In genomic region chr13:106306748-106307277, GRCh38 we compare ENCODE assay signal across 30 cellular contexts.
"Had no signal": no experiment of that assay in that cellular context is flagged by ENCODE, and none has a peak within 500 bp of the region (broad histone marks: within the 10 kb centered on the region; RNA-seq: fewer than 3 reads in every experiment).

No MANE protein-coding gene starts in this region.

- DNase-seq: activated B cell treated with CpG ODN at 0.5 μM for 24 hours; activated CD4-positive, alpha-beta memory T cell treated with anti-CD3 and anti-CD28 coated beads for 36 hours; activated CD4-positive, alpha-beta T cell treated with anti-CD3 and anti-CD28 coated beads for 36 hours; activated CD4-positive, alpha-beta T cell treated with anti-CD3 and anti-CD28 coated beads, Interleukin-2, amount 10 ng/mL, durations not matched to agents 24 days and 14 days; activated CD8-positive, alpha-beta memory T cell treated with anti-CD3 and anti-CD28 coated beads, Interleukin-2, amount 10 ng/mL, durations not matched to agents 7 days and 5 days; activated CD8-positive, alpha-beta memory T cell treated with anti-CD3 and anti-CD28 coated beads, Interleukin-2, amount 50 U/mL, for 4 hours; activated CD8-positive, alpha-beta T cell treated with anti-CD3 and anti-CD28 coated beads, Interleukin-2, amount 10 ng/mL, durations not matched to agents 7 days and 5 days; activated effector memory CD4-positive, alpha-beta T cell treated with anti-CD3 and anti-CD28 coated beads, Interleukin-2, amount 50 U/mL, for 16 hours; activated naive CD4-positive, alpha-beta T cell treated with anti-CD3 and anti-CD28 coated beads for 36 hours; activated naive CD8-positive, alpha-beta T cell treated with anti-CD3 and anti-CD28 coated beads for 36 hours; activated naive CD8-positive, alpha-beta T cell treated with anti-CD3 and anti-CD28 coated beads, Interleukin-2, amount 50 U/mL, for 24 hours; activated T-cell treated with anti-CD3 and anti-CD28 coated beads, Interleukin-2, amount 50 U/mL, for 1 hour; activated T-cell treated with anti-CD3 and anti-CD28 coated beads, Interleukin-2, amount 50 U/mL, for 48 hours; adrenal gland; amygdala; aorta; body of pancreas; caudate nucleus; colonic mucosa; dorsolateral prefrontal cortex; effector memory CD4-positive, alpha-beta T cell; endodermal cell; foreskin fibroblast; head of caudate nucleus; T-helper 2 cell had no signal

- ATAC-seq: activated CD4-positive, alpha-beta T cell treated with anti-CD3 and anti-CD28 coated beads for 36 hours; activated CD4-positive, CD25-positive, alpha-beta regulatory T cell treated with anti-CD3 and anti-CD28 coated beads, Interleukin-2, amount 50 U/mL, for 24 hours; activated CD8-positive, alpha-beta memory T cell treated with anti-CD3 and anti-CD28 coated beads, Interleukin-2, amount 10 ng/mL, durations not matched to agents 7 days and 5 days; activated CD8-positive, alpha-beta T cell treated with anti-CD3 and anti-CD28 coated beads, Interleukin-2, amount 10 ng/mL, durations not matched to agents 7 days and 5 days; activated naive CD8-positive, alpha-beta T cell treated with anti-CD3 and anti-CD28 coated beads, Interleukin-2, amount 50 U/mL, for 24 hours; body of pancreas; esophagus mucosa had no signal

- H3K4me1 Mint-ChIP-seq: activated B cell treated with CpG ODN at 0.5 μM for 24 hours; activated CD4-positive, alpha-beta T cell treated with anti-CD3 and anti-CD28 coated beads for 36 hours; activated CD4-positive, alpha-beta T cell treated with anti-CD3 and anti-CD28 coated beads, Interleukin-2, amount 10 ng/mL, durations not matched to agents 24 days and 14 days; activated CD8-positive, alpha-beta memory T cell treated with anti-CD3 and anti-CD28 coated beads, Interleukin-2, amount 10 ng/mL, durations not matched to agents 7 days and 5 days; activated naive CD4-positive, alpha-beta T cell treated with anti-CD3 and anti-CD28 coated beads, Interleukin-2, amount 50 U/mL, for 24 hours; activated naive CD8-positive, alpha-beta T cell treated with anti-CD3 and anti-CD28 coated beads for 36 hours; activated naive CD8-positive, alpha-beta T cell treated with anti-CD3 and anti-CD28 coated beads, Interleukin-2, amount 50 U/mL, for 24 hours had no signal

- H3K36me3 Mint-ChIP-seq: activated CD4-positive, alpha-beta memory T cell treated with anti-CD3 and anti-CD28 coated beads for 36 hours; activated CD8-positive, alpha-beta memory T cell treated with anti-CD3 and anti-CD28 coated beads, Interleukin-2, amount 10 ng/mL, durations not matched to agents 7 days and 5 days; activated naive CD8-positive, alpha-beta T cell treated with anti-CD3 and anti-CD28 coated beads for 36 hours had no signal

- H3K4me1 ChIP-seq: adrenal gland, body of pancreas, colonic mucosa had no signal

- H3K27ac ChIP-seq: adrenal gland, body of pancreas, colonic mucosa, dorsolateral prefrontal cortex had no signal

- H3K4me3 Mint-ChIP-seq: activated B cell treated with CpG ODN at 0.5 μM for 24 hours; activated CD4-positive, alpha-beta memory T cell treated with anti-CD3 and anti-CD28 coated beads for 36 hours; activated CD4-positive, alpha-beta T cell treated with anti-CD3 and anti-CD28 coated beads for 36 hours; activated CD4-positive, alpha-beta T cell treated with anti-CD3 and anti-CD28 coated beads, Interleukin-2, amount 10 ng/mL, durations not matched to agents 24 days and 14 days; activated CD8-positive, alpha-beta memory T cell treated with anti-CD3 and anti-CD28 coated beads, Interleukin-2, amount 10 ng/mL, durations not matched to agents 7 days and 5 days; activated CD8-positive, alpha-beta T cell treated with anti-CD3 and anti-CD28 coated beads, Interleukin-2, amount 10 ng/mL, durations not matched to agents 7 days and 5 days; activated naive CD4-positive, alpha-beta T cell treated with anti-CD3 and anti-CD28 coated beads for 36 hours; activated naive CD4-positive, alpha-beta T cell treated with anti-CD3 and anti-CD28 coated beads, Interleukin-2, amount 50 U/mL, for 24 hours; activated naive CD8-positive, alpha-beta T cell treated with anti-CD3 and anti-CD28 coated beads for 36 hours; activated naive CD8-positive, alpha-beta T cell treated with anti-CD3 and anti-CD28 coated beads, Interleukin-2, amount 50 U/mL, for 24 hours; activated T-helper 1 cell treated with anti-CD3 and anti-CD28 coated beads, Interleukin-12 subunit alpha, Interleukin-12 subunit beta, Interleukin-2, Interleukin-4 antibody, amounts not matched to agents 30 ng/mL and 10 ng/mL and 1 ng/mL, durations not matched to agents 14 hours and 24 hours and 36 hours; endodermal cell had no signal

- H3K27me3 ChIP-seq: adrenal gland, body of pancreas, colonic mucosa, dorsolateral prefrontal cortex had no signal

- H3K27ac Mint-ChIP-seq: activated B cell treated with CpG ODN at 0.5 μM for 24 hours; activated CD4-positive, alpha-beta memory T cell treated with anti-CD3 and anti-CD28 coated beads for 36 hours; activated CD4-positive, alpha-beta T cell treated with anti-CD3 and anti-CD28 coated beads for 36 hours; activated CD4-positive, alpha-beta T cell treated with anti-CD3 and anti-CD28 coated beads, Interleukin-2, amount 10 ng/mL, durations not matched to agents 24 days and 14 days; activated CD8-positive, alpha-beta memory T cell treated with anti-CD3 and anti-CD28 coated beads, Interleukin-2, amount 10 ng/mL, durations not matched to agents 7 days and 5 days; activated CD8-positive, alpha-beta T cell treated with anti-CD3 and anti-CD28 coated beads, Interleukin-2, amount 10 ng/mL, durations not matched to agents 7 days and 5 days; activated naive CD4-positive, alpha-beta T cell treated with anti-CD3 and anti-CD28 coated beads for 36 hours; activated naive CD4-positive, alpha-beta T cell treated with anti-CD3 and anti-CD28 coated beads, Interleukin-2, amount 50 U/mL, for 24 hours; activated naive CD8-positive, alpha-beta T cell treated with anti-CD3 and anti-CD28 coated beads for 36 hours; activated naive CD8-positive, alpha-beta T cell treated with anti-CD3 and anti-CD28 coated beads, Interleukin-2, amount 50 U/mL, for 24 hours; activated T-helper 1 cell treated with anti-CD3 and anti-CD28 coated beads, Interleukin-12 subunit alpha, Interleukin-12 subunit beta, Interleukin-2, Interleukin-4 antibody, amounts not matched to agents 30 ng/mL and 10 ng/mL and 1 ng/mL, durations not matched to agents 14 hours and 24 hours and 36 hours; activated T-helper 2 cell treated with anti-CD3 and anti-CD28 coated beads, Interferon-gamma antibody, Interleukin-2, Interleukin-4, amounts not matched to agents 10 μg/mL and 5 μg/mL and 100 μg/mL, durations not matched to agents 14 hours and 24 hours and 36 hours; endodermal cell had no signal

- H3K4me3 ChIP-seq: adrenal gland, body of pancreas, colonic mucosa, dorsolateral prefrontal cortex had no signal

- H3K9me3 ChIP-seq: adrenal gland, body of pancreas, colonic mucosa had no signal

- H3K36me3 ChIP-seq: adrenal gland, colonic mucosa had no signal

- H3K27me3 Mint-ChIP-seq: activated B cell treated with CpG ODN at 0.5 μM for 24 hours; activated CD4-positive, alpha-beta memory T cell treated with anti-CD3 and anti-CD28 coated beads for 36 hours; activated CD4-positive, alpha-beta T cell treated with anti-CD3 and anti-CD28 coated beads for 36 hours; activated CD4-positive, alpha-beta T cell treated with anti-CD3 and anti-CD28 coated beads, Interleukin-2, amount 10 ng/mL, durations not matched to agents 24 days and 14 days; activated CD8-positive, alpha-beta memory T cell treated with anti-CD3 and anti-CD28 coated beads, Interleukin-2, amount 10 ng/mL, durations not matched to agents 7 days and 5 days; activated naive CD4-positive, alpha-beta T cell treated with anti-CD3 and anti-CD28 coated beads, Interleukin-2, amount 50 U/mL, for 24 hours; activated naive CD8-positive, alpha-beta T cell treated with anti-CD3 and anti-CD28 coated beads for 36 hours; activated naive CD8-positive, alpha-beta T cell treated with anti-CD3 and anti-CD28 coated beads, Interleukin-2, amount 50 U/mL, for 24 hours had no signal
